Comparison of ENCODE assay signal across 8 cellular contexts in genomic region chr1:193406901-193407300, GRCh38.
A peak's percentile ranks its signal among the peaks of the same experiment; 100 is the strongest.
DNase-seq lines count a peak whose midpoint lies in the region; ATAC-seq, FAIRE-seq and TF ChIP-seq lines count a peak whose summit lies in the region.

No MANE protein-coding gene starts in this region.

- H3F3A ChIP-seq in SU-DHL-6 (ENCODE audit: insufficient read depth): no peaks in the 10 kb centered on the region

- peaks cover 26% of the 10 kb centered on the region for H3K4me1 Mint-ChIP-seq in progenitor cell of endocrine pancreas (ENCODE audit: low read depth)

- no peaks in the 10 kb centered on the region for H3K9me2 ChIP-seq in Karpas-422 (replicated peaks; ENCODE audit: insufficient read depth, low read length)
- H3K9me2 ChIP-seq in SU-DHL-6 (replicated peaks; ENCODE audit: insufficient read depth, low read length): no peaks in the 10 kb centered on the region

- H3K79me2 ChIP-seq in Karpas-422 (ENCODE audit: low read length) (no peaks in the 10 kb centered on the region), SU-DHL-6 (ENCODE audit: insufficient read depth, low read length) (no peaks in the 10 kb centered on the region)

- H3K27me3 ChIP-seq in Karpas-422 (ENCODE audit: low read length): no peaks in the 10 kb centered on the region
- H3K27me3 ChIP-seq in SU-DHL-6 (ENCODE audit: low read length): no peaks in the 10 kb centered on the region

- no peak overlapping the region for H3K4me3 Mint-ChIP-seq in progenitor cell of endocrine pancreas (ENCODE audit: low read depth)

- H3K27ac ChIP-seq in Karpas-422 (ENCODE audit: low read length) (no peak overlapping the region), SU-DHL-6 (ENCODE audit: low read depth, low read length) (0 out of 2 replicates have a peak overlapping the region, but pooled peaks have one; percentile 12)

- no peaks in the 10 kb centered on the region for H3K36me3 ChIP-seq in Karpas-422 (ENCODE audit: insufficient read depth, low read length)
- no peaks in the 10 kb centered on the region for H3K36me3 ChIP-seq in SU-DHL-6 (ENCODE audit: low read length)

- no peaks in the 10 kb centered on the region for H3K4me1 ChIP-seq in Karpas-422 (ENCODE audit: low read length)

- no peak overlapping the region for H2AFZ ChIP-seq in Karpas-422 (ENCODE audit: low read length)
- H2AFZ ChIP-seq in SU-DHL-6 (ENCODE audit: low read depth, low read length, severe bottlenecking): peak overlapping the region; percentile 93

- H3K9me3 Mint-ChIP-seq in progenitor cell of endocrine pancreas (ENCODE audit: low read depth): peaks cover 11% of the 10 kb centered on the region

- H4K20me1 ChIP-seq in Karpas-422 (ENCODE audit: insufficient read depth, low read depth, low read length) (no peaks in the 10 kb centered on the region), SU-DHL-6 (ENCODE audit: low read depth, low read length) (no peaks in the 10 kb centered on the region)

- peak; percentile 94 for FAIRE-seq in G401.6 (lab: Jason Lieb, UNC)

- H3K4me3 ChIP-seq in Karpas-422 (ENCODE audit: low read length) (no peak overlapping the region), SU-DHL-6 (ENCODE audit: insufficient read depth, low read length, poor library complexity, severe bottlenecking) (no peak overlapping the region)

- H3K27me3 Mint-ChIP-seq in progenitor cell of endocrine pancreas: no peaks in the 10 kb centered on the region

- H3K27ac Mint-ChIP-seq in progenitor cell of endocrine pancreas: no peak overlapping the region

- peak; percentile 71 for DNase-seq in Karpas-422
- DNase-seq in fibroblast of the conjunctiva (ENCODE audit: low read depth): peak; percentile 45
- no peak for DNase-seq in progenitor cell of endocrine pancreas (ENCODE audit: low spot score, unreplicated experiment)
- no peak for DNase-seq in activated CD8-positive, alpha-beta memory T cell treated with anti-CD3 and anti-CD28 coated beads for 24 hours
- no peak for DNase-seq in NCI-H187 treated with DMSO at 0.1 percent for 48 hours (lab: John Stamatoyannopoulos, UW)

- H3K36me3 Mint-ChIP-seq in progenitor cell of endocrine pancreas (ENCODE audit: insufficient read depth): peaks cover 2% of the 10 kb centered on the region

- H3K9me3 ChIP-seq in Karpas-422 (ENCODE audit: low read length) (no peaks in the 10 kb centered on the region), SU-DHL-6 (ENCODE audit: insufficient read depth, low read length) (no peaks in the 10 kb centered on the region)

- H3K4me2 ChIP-seq in Karpas-422 (ENCODE audit: low read depth, low read length, poor library complexity, severe bottlenecking): no peak overlapping the region
- H3K4me2 ChIP-seq in SU-DHL-6 (ENCODE audit: low read depth, low read length, poor library complexity, severe bottlenecking): peak overlapping the region; percentile 31

- TF ChIP-seq CTCF in SU-DHL-6 (IDR thresholded peaks at IDR 0.05; ENCODE audit: insufficient read depth, low read length, poor library complexity, severe bottlenecking): peak; percentile 72
- peak; percentile 69 for TF ChIP-seq CTCF in progenitor cell of endocrine pancreas (IDR thresholded peaks at IDR 0.05; ENCODE audit: unreplicated experiment)

- ATAC-seq in GM21423 (IDR thresholded peaks at IDR 0.05; ENCODE audit: unreplicated experiment): peak; percentile 53

- H3K9ac ChIP-seq in Karpas-422 (ENCODE audit: low read length) (no peak overlapping the region), SU-DHL-6 (ENCODE audit: low read length) (peak overlapping the region; percentile 18; the same call in 1 of the 2 replicates)

Comparison
In these comparisons a context has a peak if more than half of its experiments do, and no peak if none do; other contexts are left out.
1. DNase-seq: peak in Karpas-422 (single experiment) and fibroblast of the conjunctiva (single experiment); none in progenitor cell of endocrine pancreas (single experiment), activated CD8-positive, alpha-beta memory T cell treated with anti-CD3 and anti-CD28 coated beads for 24 hours (single experiment) and NCI-H187 treated with DMSO at 0.1 percent for 48 hours (single experiment).